Comparison of ENCODE assay signal across 1 cellular context in the genomic region with DNA sequence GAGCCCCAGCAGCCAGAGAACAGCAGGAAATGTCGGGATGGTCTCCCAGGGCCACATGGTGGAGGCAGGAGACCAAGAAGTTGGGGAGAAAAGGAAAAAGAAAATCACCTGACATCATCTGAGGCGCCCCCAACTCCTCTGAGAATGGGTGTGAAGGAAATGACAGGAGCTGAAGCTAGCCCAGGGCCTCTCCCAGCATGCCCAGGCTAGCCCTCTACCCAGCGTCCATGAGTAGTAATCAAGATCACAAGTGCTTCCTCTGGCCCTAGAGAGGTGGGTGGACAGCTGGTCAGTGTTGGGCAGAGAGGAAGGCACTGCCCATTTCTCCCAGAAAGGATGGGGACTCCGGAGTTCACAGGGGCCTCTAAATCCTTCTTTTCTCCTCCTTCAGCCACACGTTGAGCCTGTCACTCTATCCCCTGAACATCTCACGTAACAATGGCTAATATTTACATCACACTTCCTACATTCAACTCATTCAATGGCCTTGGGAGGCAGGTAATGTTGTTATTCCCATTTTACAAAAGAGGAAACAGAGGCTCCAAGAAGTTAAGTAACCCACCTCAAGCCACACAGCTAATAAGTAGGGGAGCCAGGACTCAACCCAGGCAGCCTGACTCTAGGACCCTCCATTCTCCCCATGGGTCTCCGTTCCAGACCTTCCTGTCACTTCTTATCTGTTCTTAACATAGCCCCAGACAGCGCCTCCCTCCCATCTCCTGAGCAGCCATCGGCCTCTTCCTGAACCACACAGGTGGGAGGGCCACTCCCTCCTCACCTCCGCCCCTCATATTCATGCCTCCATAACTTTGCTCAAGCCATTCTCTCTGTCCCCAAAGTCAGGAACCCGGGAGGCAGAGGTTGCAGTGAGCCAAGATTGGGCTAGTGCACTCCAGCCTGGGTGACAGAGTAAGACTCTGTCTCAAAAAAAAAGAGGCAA.
TF ChIP-seq lines count a peak whose summit lies in the region.

No MANE protein-coding gene starts in this region.

TF ChIP-seq in K562, 482 proteins besides CTCF, POLR2A, EP300 and RAD21 (continues in another document):
- TF ChIP-seq MAFF (IDR thresholded peaks at IDR 0.05; ENCODE audit: low read length) (no peak), SMARCC2 (IDR thresholded peaks at IDR 0.05; ENCODE audit: low read depth) (no peak), ZNF121 (CRISPR knock-in tag; conservative IDR thresholded peaks at IDR 0.05) (no peak), MAZ (CRISPR knock-in tag; conservative IDR thresholded peaks at IDR 0.05 in 1 of 2, IDR thresholded peaks at IDR 0.05 in 1 of 2) (no peak), DDX20 (tag; IDR thresholded peaks at IDR 0.05; ENCODE audit: low read depth) (no peak), MYBL2 (IDR thresholded peaks at IDR 0.05; ENCODE audit: low read depth) (no peak), MYBL2 (CRISPR knock-in tag; IDR thresholded peaks at IDR 0.05; ENCODE audit: borderline replicate concordance) (no peak), ZNF699 (CRISPR knock-in tag; IDR thresholded peaks at IDR 0.05; ENCODE audit: insufficient replicate concordance) (no peak), TAL1 (IDR thresholded peaks at IDR 0.05) (peak; percentile 16; the same call in 1 of the 2 replicates), SRSF7 (optimal IDR thresholded peaks at IDR 0.05; ENCODE audit: low read depth, low read length) (no peak), HIVEP1 (CRISPR knock-in tag; IDR thresholded peaks at IDR 0.05) (no peak), MAFK (IDR thresholded peaks at IDR 0.05; ENCODE audit: low read length) (no peak), CBFA2T2 (conservative IDR thresholded peaks at IDR 0.05) (0 out of 2 replicates have a peak, but pooled peaks have one; percentile 10), DPF2 (IDR thresholded peaks at IDR 0.05) (0 out of 2 replicates have a peak, but pooled peaks have one; percentile 26), SMC3 (conservative IDR thresholded peaks at IDR 0.05; ENCODE audit: insufficient read depth, low read depth, low read length) (no peak), CBX3 (IDR thresholded peaks at IDR 0.05; ENCODE audit: borderline replicate concordance in 1 of 2, low read length in 2 of 2) (no peak), PHF21A (IDR thresholded peaks at IDR 0.05; ENCODE audit: borderline replicate concordance, low read depth) (no peak), NCOA1 (IDR thresholded peaks at IDR 0.05; ENCODE audit: low read depth) (no peak), STAT5A (IDR thresholded peaks at IDR 0.05; ENCODE audit: borderline replicate concordance, low read length) (no peak), PTTG1 (tag; IDR thresholded peaks at IDR 0.05; ENCODE audit: low read depth) (no peak), BCOR (IDR thresholded peaks at IDR 0.05) (peak; percentile 64; the same call in 1 of the 2 replicates), ZEB2 (IDR thresholded peaks at IDR 0.05) (peak; percentile 67; the same call in 1 of the 2 replicates), MTA1 (IDR thresholded peaks at IDR 0.05; ENCODE audit: borderline replicate concordance) (no peak)
- TF ChIP-seq, protein P1, sequence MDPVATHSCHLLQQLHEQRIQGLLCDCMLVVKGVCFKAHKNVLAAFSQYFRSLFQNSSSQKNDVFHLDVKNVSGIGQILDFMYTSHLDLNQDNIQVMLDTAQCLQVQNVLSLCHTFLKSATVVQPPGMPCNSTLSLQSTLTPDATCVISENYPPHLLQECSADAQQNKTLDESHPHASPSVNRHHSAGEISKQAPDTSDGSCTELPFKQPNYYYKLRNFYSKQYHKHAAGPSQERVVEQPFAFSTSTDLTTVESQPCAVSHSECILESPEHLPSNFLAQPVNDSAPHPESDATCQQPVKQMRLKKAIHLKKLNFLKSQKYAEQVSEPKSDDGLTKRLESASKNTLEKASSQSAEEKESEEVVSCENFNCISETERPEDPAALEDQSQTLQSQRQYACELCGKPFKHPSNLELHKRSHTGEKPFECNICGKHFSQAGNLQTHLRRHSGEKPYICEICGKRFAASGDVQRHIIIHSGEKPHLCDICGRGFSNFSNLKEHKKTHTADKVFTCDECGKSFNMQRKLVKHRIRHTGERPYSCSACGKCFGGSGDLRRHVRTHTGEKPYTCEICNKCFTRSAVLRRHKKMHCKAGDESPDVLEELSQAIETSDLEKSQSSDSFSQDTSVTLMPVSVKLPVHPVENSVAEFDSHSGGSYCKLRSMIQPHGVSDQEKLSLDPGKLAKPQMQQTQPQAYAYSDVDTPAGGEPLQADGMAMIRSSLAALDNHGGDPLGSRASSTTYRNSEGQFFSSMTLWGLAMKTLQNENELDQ (CRISPR knock-in tag; IDR thresholded peaks at IDR 0.05; ENCODE audit: borderline replicate concordance), result no peak
- TF ChIP-seq, protein P2, sequence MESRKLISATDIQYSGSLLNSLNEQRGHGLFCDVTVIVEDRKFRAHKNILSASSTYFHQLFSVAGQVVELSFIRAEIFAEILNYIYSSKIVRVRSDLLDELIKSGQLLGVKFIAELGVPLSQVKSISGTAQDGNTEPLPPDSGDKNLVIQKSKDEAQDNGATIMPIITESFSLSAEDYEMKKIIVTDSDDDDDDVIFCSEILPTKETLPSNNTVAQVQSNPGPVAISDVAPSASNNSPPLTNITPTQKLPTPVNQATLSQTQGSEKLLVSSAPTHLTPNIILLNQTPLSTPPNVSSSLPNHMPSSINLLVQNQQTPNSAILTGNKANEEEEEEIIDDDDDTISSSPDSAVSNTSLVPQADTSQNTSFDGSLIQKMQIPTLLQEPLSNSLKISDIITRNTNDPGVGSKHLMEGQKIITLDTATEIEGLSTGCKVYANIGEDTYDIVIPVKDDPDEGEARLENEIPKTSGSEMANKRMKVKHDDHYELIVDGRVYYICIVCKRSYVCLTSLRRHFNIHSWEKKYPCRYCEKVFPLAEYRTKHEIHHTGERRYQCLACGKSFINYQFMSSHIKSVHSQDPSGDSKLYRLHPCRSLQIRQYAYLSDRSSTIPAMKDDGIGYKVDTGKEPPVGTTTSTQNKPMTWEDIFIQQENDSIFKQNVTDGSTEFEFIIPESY (CRISPR knock-in tag; IDR thresholded peaks at IDR 0.05), result no peak
- TF ChIP-seq, protein P3, sequence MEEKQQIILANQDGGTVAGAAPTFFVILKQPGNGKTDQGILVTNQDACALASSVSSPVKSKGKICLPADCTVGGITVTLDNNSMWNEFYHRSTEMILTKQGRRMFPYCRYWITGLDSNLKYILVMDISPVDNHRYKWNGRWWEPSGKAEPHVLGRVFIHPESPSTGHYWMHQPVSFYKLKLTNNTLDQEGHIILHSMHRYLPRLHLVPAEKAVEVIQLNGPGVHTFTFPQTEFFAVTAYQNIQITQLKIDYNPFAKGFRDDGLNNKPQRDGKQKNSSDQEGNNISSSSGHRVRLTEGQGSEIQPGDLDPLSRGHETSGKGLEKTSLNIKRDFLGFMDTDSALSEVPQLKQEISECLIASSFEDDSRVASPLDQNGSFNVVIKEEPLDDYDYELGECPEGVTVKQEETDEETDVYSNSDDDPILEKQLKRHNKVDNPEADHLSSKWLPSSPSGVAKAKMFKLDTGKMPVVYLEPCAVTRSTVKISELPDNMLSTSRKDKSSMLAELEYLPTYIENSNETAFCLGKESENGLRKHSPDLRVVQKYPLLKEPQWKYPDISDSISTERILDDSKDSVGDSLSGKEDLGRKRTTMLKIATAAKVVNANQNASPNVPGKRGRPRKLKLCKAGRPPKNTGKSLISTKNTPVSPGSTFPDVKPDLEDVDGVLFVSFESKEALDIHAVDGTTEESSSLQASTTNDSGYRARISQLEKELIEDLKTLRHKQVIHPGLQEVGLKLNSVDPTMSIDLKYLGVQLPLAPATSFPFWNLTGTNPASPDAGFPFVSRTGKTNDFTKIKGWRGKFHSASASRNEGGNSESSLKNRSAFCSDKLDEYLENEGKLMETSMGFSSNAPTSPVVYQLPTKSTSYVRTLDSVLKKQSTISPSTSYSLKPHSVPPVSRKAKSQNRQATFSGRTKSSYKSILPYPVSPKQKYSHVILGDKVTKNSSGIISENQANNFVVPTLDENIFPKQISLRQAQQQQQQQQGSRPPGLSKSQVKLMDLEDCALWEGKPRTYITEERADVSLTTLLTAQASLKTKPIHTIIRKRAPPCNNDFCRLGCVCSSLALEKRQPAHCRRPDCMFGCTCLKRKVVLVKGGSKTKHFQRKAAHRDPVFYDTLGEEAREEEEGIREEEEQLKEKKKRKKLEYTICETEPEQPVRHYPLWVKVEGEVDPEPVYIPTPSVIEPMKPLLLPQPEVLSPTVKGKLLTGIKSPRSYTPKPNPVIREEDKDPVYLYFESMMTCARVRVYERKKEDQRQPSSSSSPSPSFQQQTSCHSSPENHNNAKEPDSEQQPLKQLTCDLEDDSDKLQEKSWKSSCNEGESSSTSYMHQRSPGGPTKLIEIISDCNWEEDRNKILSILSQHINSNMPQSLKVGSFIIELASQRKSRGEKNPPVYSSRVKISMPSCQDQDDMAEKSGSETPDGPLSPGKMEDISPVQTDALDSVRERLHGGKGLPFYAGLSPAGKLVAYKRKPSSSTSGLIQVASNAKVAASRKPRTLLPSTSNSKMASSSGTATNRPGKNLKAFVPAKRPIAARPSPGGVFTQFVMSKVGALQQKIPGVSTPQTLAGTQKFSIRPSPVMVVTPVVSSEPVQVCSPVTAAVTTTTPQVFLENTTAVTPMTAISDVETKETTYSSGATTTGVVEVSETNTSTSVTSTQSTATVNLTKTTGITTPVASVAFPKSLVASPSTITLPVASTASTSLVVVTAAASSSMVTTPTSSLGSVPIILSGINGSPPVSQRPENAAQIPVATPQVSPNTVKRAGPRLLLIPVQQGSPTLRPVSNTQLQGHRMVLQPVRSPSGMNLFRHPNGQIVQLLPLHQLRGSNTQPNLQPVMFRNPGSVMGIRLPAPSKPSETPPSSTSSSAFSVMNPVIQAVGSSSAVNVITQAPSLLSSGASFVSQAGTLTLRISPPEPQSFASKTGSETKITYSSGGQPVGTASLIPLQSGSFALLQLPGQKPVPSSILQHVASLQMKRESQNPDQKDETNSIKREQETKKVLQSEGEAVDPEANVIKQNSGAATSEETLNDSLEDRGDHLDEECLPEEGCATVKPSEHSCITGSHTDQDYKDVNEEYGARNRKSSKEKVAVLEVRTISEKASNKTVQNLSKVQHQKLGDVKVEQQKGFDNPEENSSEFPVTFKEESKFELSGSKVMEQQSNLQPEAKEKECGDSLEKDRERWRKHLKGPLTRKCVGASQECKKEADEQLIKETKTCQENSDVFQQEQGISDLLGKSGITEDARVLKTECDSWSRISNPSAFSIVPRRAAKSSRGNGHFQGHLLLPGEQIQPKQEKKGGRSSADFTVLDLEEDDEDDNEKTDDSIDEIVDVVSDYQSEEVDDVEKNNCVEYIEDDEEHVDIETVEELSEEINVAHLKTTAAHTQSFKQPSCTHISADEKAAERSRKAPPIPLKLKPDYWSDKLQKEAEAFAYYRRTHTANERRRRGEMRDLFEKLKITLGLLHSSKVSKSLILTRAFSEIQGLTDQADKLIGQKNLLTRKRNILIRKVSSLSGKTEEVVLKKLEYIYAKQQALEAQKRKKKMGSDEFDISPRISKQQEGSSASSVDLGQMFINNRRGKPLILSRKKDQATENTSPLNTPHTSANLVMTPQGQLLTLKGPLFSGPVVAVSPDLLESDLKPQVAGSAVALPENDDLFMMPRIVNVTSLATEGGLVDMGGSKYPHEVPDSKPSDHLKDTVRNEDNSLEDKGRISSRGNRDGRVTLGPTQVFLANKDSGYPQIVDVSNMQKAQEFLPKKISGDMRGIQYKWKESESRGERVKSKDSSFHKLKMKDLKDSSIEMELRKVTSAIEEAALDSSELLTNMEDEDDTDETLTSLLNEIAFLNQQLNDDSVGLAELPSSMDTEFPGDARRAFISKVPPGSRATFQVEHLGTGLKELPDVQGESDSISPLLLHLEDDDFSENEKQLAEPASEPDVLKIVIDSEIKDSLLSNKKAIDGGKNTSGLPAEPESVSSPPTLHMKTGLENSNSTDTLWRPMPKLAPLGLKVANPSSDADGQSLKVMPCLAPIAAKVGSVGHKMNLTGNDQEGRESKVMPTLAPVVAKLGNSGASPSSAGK (IDR thresholded peaks at IDR 0.05), result no peak
- TF ChIP-seq, protein P4, sequence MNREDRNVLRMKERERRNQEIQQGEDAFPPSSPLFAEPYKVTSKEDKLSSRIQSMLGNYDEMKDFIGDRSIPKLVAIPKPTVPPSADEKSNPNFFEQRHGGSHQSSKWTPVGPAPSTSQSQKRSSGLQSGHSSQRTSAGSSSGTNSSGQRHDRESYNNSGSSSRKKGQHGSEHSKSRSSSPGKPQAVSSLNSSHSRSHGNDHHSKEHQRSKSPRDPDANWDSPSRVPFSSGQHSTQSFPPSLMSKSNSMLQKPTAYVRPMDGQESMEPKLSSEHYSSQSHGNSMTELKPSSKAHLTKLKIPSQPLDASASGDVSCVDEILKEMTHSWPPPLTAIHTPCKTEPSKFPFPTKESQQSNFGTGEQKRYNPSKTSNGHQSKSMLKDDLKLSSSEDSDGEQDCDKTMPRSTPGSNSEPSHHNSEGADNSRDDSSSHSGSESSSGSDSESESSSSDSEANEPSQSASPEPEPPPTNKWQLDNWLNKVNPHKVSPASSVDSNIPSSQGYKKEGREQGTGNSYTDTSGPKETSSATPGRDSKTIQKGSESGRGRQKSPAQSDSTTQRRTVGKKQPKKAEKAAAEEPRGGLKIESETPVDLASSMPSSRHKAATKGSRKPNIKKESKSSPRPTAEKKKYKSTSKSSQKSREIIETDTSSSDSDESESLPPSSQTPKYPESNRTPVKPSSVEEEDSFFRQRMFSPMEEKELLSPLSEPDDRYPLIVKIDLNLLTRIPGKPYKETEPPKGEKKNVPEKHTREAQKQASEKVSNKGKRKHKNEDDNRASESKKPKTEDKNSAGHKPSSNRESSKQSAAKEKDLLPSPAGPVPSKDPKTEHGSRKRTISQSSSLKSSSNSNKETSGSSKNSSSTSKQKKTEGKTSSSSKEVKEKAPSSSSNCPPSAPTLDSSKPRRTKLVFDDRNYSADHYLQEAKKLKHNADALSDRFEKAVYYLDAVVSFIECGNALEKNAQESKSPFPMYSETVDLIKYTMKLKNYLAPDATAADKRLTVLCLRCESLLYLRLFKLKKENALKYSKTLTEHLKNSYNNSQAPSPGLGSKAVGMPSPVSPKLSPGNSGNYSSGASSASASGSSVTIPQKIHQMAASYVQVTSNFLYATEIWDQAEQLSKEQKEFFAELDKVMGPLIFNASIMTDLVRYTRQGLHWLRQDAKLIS (CRISPR knock-in tag; IDR thresholded peaks at IDR 0.05), result no peak
- TF ChIP-seq, protein P5, sequence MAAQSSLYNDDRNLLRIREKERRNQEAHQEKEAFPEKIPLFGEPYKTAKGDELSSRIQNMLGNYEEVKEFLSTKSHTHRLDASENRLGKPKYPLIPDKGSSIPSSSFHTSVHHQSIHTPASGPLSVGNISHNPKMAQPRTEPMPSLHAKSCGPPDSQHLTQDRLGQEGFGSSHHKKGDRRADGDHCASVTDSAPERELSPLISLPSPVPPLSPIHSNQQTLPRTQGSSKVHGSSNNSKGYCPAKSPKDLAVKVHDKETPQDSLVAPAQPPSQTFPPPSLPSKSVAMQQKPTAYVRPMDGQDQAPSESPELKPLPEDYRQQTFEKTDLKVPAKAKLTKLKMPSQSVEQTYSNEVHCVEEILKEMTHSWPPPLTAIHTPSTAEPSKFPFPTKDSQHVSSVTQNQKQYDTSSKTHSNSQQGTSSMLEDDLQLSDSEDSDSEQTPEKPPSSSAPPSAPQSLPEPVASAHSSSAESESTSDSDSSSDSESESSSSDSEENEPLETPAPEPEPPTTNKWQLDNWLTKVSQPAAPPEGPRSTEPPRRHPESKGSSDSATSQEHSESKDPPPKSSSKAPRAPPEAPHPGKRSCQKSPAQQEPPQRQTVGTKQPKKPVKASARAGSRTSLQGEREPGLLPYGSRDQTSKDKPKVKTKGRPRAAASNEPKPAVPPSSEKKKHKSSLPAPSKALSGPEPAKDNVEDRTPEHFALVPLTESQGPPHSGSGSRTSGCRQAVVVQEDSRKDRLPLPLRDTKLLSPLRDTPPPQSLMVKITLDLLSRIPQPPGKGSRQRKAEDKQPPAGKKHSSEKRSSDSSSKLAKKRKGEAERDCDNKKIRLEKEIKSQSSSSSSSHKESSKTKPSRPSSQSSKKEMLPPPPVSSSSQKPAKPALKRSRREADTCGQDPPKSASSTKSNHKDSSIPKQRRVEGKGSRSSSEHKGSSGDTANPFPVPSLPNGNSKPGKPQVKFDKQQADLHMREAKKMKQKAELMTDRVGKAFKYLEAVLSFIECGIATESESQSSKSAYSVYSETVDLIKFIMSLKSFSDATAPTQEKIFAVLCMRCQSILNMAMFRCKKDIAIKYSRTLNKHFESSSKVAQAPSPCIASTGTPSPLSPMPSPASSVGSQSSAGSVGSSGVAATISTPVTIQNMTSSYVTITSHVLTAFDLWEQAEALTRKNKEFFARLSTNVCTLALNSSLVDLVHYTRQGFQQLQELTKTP (IDR thresholded peaks at IDR 0.05; ENCODE audit: low read depth in 1 of 2, partially characterized antibody in 2 of 2), result no peak
